Comparison of ENCODE assay signal across 10 cellular contexts in genomic region chr22:29044657-29045176, GRCh38. TPM values are rescaled to one million over a fixed set of nuclear protein-coding genes. Genes with fewer than 3 reads are reported as not detected.
DNase-seq lines count a peak whose midpoint lies in the region; ATAC-seq and TF ChIP-seq lines count a peak whose summit lies in the region.
"Had no signal": no experiment of that assay in that cellular context is flagged by ENCODE, and none has a peak within 500 bp of the region (broad histone marks: within the 10 kb centered on the region; RNA-seq: fewer than 3 reads in every experiment).

No MANE protein-coding gene starts in this region.

- no peak for TF ChIP-seq CTCF in PC-9 (conservative IDR thresholded peaks at IDR 0.05)

- BruUV-seq in PC-9 (replicated peaks; lab: Mats Ljungman, UMichigan): no TSS peak

- H3K79me2 ChIP-seq in ACC112 (ENCODE audit: control insufficient read depth, insufficient read depth, low read length, unreplicated experiment) (no peaks in the 10 kb centered on the region), PC-9 (ENCODE audit: low read depth) (no peaks in the 10 kb centered on the region)

- peaks cover 3% of the 10 kb centered on the region; the same call in 1 of the 2 replicates for H4K20me1 ChIP-seq in PC-9 (ENCODE audit: insufficient read depth)

- H3K9me3 ChIP-seq in PC-9 (ENCODE audit: insufficient read depth, low read depth) (no peaks in the 10 kb centered on the region), duodenal mucosa (ENCODE audit: control insufficient read depth in 1 of 2, low read length in 2 of 2) (no peaks in the 10 kb centered on the region), mucosa of rectum (ENCODE audit: control insufficient read depth in 2 of 2, low read length in 2 of 2) (no peaks in the 10 kb centered on the region)

- H3K4me2 ChIP-seq in PC-9: peak overlapping the region; percentile 46; the same call in 1 of the 2 replicates

- peak overlapping the region; percentile 58 for H3K4me3 ChIP-seq in ACC112 (ENCODE audit: low read depth, low read length)
- no peak overlapping the region for H3K4me3 ChIP-seq in PC-9
- no peak overlapping the region for H3K4me3 ChIP-seq in duodenal mucosa (ENCODE audit: low read depth in 1 of 2, low read length in 2 of 2)
- no peak overlapping the region for H3K4me3 ChIP-seq in mucosa of rectum (ENCODE audit: low read length in 2 of 2)

- intact Hi-C loops in PC-9 (cut with micrococcal nuclease; ENCODE audit: unreplicated experiment): loop anchor here (5.0 to 10.0 kb wide), 2 partner anchors 110 to 203 kb away; no protein-coding TSS in a partner anchor

- H3K36me3 ChIP-seq in ACC112 (ENCODE audit: insufficient read depth, low read length) (no peaks in the 10 kb centered on the region), PC-9 (ENCODE audit: low read depth) (no peaks in the 10 kb centered on the region), duodenal mucosa (ENCODE audit: control insufficient read depth in 1 of 2, insufficient read depth in 2 of 2, low read length in 2 of 2) (peaks cover 8 to 47% of the 10 kb centered on the region in 2 donors), mucosa of rectum (ENCODE audit: control insufficient read depth in 2 of 2, insufficient read depth in 2 of 2, low read length in 2 of 2) (peaks cover 26 to 27% of the 10 kb centered on the region in 2 donors)

- H3K9me2 ChIP-seq in PC-9 (ENCODE audit: insufficient read depth): no peaks in the 10 kb centered on the region

- H3F3A ChIP-seq in PC-9 (ENCODE audit: insufficient read depth, low read depth): peaks cover 17% of the 10 kb centered on the region

- no peak for ATAC-seq in HG03571 (IDR thresholded peaks at IDR 0.05; ENCODE audit: unreplicated experiment)

- POLR2A ChIA-PET in PC-9 (lab: Charles Lee; ENCODE audit: unreplicated experiment): interaction anchor here (0.6 kb wide), 1 partner anchor 215 kb away, joined by 3 read pairs; no protein-coding TSS in a partner anchor

- H3K4me1 ChIP-seq in ACC112 (ENCODE audit: control insufficient read depth, insufficient read depth, low read length, unreplicated experiment) (peaks cover 34% of the 10 kb centered on the region), PC-9 (replicated peaks; ENCODE audit: insufficient read depth) (peaks cover 22% of the 10 kb centered on the region), duodenal mucosa (ENCODE audit: control insufficient read depth in 1 of 2, insufficient read depth in 2 of 2, low read length in 2 of 2) (peaks cover 5 to 8% of the 10 kb centered on the region in 2 donors), mucosa of rectum (ENCODE audit: control insufficient read depth in 2 of 2, insufficient read depth in 2 of 2, low read length in 2 of 2) (peaks cover 0 to 8% of the 10 kb centered on the region in 2 donors)

- H3K27me3 ChIP-seq in ACC112 (ENCODE audit: insufficient read depth, low read length) (no peaks in the 10 kb centered on the region), PC-9 (ENCODE audit: insufficient read depth, low read depth) (no peaks in the 10 kb centered on the region), duodenal mucosa (ENCODE audit: control insufficient read depth in 1 of 2, insufficient read depth in 2 of 2, low read length in 2 of 2) (no peaks in the 10 kb centered on the region), mucosa of rectum (ENCODE audit: control insufficient read depth in 2 of 2, insufficient read depth in 2 of 2, low read length in 2 of 2) (no peaks in the 10 kb centered on the region)

- H3K9ac ChIP-seq in duodenal mucosa (ENCODE audit: low read depth in 1 of 2, low read length in 2 of 2) (no peak overlapping the region), mucosa of rectum (ENCODE audit: low read depth in 1 of 2, low read length in 2 of 2) (no peak overlapping the region)

- peak overlapping the region; percentile 86 for H3K27ac ChIP-seq in ACC112 (ENCODE audit: low read depth, low read length)
- peak overlapping the region; percentile 50; the same call in 1 of the 2 replicates for H3K27ac ChIP-seq in PC-9
- peak overlapping the region; percentile 62 for H3K27ac ChIP-seq in duodenal mucosa (ENCODE audit: low read depth, low read length)
- H3K27ac ChIP-seq in mucosa of rectum (ENCODE audit: low read depth in 2 of 2, low read length in 2 of 2): peak overlapping the region; percentile 3 to 45
- H3K27ac ChIP-seq: epithelial cell of prostate had no signal

- DNase-seq in PC-9 (no peak), NCI-H2196 treated with DMSO at 0.1 percent for 48 hours (lab: John Stamatoyannopoulos, UW; ENCODE audit: unreplicated experiment) (no peak), putamen (ENCODE audit: low spot score) (no peak)
- DNase-seq in stimulated activated CD4-positive, alpha-beta T cell treated with anti-CD3 and anti-CD28 coated beads, Interleukin-1b, Interleukin-23, amount 100 ng/mL, for 48 hours: no peak
- DNase-seq: stimulated activated CD4-positive, alpha-beta T cell treated with anti-CD3 and anti-CD28 coated beads, Interleukin-4, amount 100 ng/mL, for 1 hour had no signal

- CTCF ChIA-PET in PC-9 (lab: Charles Lee): interaction anchor here (0.7 kb wide), 1 partner anchor 117 kb away, joined by 3 read pairs; no protein-coding TSS in a partner anchor

- no peak overlapping the region for H2AFZ ChIP-seq in ACC112 (ENCODE audit: low read length, unreplicated experiment)
- H2AFZ ChIP-seq in PC-9: no peak overlapping the region

RNA-seq across cellular contexts. Expression of gene C22orf31, which starts 16.9 kb away (rescaled TPM):
- not detected in 2 replicates for total RNA-seq in PC-9 (2021)

RNA-seq across cellular contexts. Expression of gene KREMEN1, which starts 28.1 kb away (rescaled TPM):
- 4.6 and 6.1 TPM in 2 replicates for total RNA-seq in PC-9 (2021)

Comparison
In these comparisons a context has a peak if more than half of its experiments do, and no peak if none do; other contexts are left out.
1. H3K27ac ChIP-seq: peak in every context shown above with its lines; median percentile 86 in ACC112; 62 in duodenal mucosa; 50 in PC-9; 24 in mucosa of rectum.